ENCODE assay signal across 11 cellular contexts in genomic region chr10:113096111-113097045, GRCh38.
DNase-seq lines count a peak whose midpoint lies in the region; TF ChIP-seq lines count a peak whose summit lies in the region.
"Had no signal": no experiment of that assay in that cellular context is flagged by ENCODE, and none has a peak within 500 bp of the region (broad histone marks: within the 10 kb centered on the region; RNA-seq: fewer than 3 reads in every experiment).

No MANE protein-coding gene starts in this region.

- H3K27me3 ChIP-seq in HUES48 (ENCODE audit: control insufficient read depth, insufficient read depth, low read length) (no peaks in the 10 kb centered on the region), duodenal mucosa (ENCODE audit: control insufficient read depth in 1 of 2, insufficient read depth in 2 of 2, low read length in 2 of 2) (no peaks in the 10 kb centered on the region), tibial artery (no peaks in the 10 kb centered on the region)
- H3K27me3 ChIP-seq: adrenal gland had no signal

- H3K9me3 ChIP-seq in HUES48 (ENCODE audit: control insufficient read depth, insufficient read depth, low read length) (no peaks in the 10 kb centered on the region), duodenal mucosa (ENCODE audit: control insufficient read depth in 1 of 2, low read length in 2 of 2) (no peaks in the 10 kb centered on the region), tibial artery (no peaks in the 10 kb centered on the region)
- H3K9me3 ChIP-seq: adrenal gland had no signal

- H3K9ac ChIP-seq in HUES48 (ENCODE audit: low read depth, low read length): no peak overlapping the region
- H3K9ac ChIP-seq in duodenal mucosa (ENCODE audit: low read depth in 1 of 2, low read length in 2 of 2): peak overlapping the region in 1 of 2 donors; percentile 10

- H3K27ac ChIP-seq in HUES48 (ENCODE audit: low read depth, low read length) (peak overlapping the region; percentile 19), duodenal mucosa (ENCODE audit: low read depth, low read length) (peak overlapping the region; percentile 5), tibial artery (peak overlapping the region; percentile 64 to 65)

- H3K4me3 ChIP-seq in HUES48 (ENCODE audit: low read depth, low read length) (no peak overlapping the region), duodenal mucosa (ENCODE audit: low read depth in 1 of 2, low read length in 2 of 2) (no peak overlapping the region), tibial artery (no peak overlapping the region)
- H3K4me3 ChIP-seq: adrenal gland, K562 had no signal

- DNase-seq in medulla oblongata (ENCODE audit: extremely low spot score) (peak; percentile 45), tibial artery (peak in 1 of 2 donors; percentile 64), SKM-1 treated with dmso at 0.1 percent for 144 hours (lab: John Stamatoyannopoulos, UW; ENCODE audit: unreplicated experiment) (no peak), SW480 (ENCODE audit: low spot score) (no peak), HK-2 (ENCODE audit: unreplicated experiment) (no peak)
- DNase-seq: NCI-H187 treated with DMSO at 0.1 percent for 48 hours, T-helper 9 cell had no signal

- H3K36me3 ChIP-seq in HUES48 (ENCODE audit: control insufficient read depth, insufficient read depth, low read length): peaks cover 70% of the 10 kb centered on the region
- peaks cover 4 to 15% of the 10 kb centered on the region in 2 donors for H3K36me3 ChIP-seq in duodenal mucosa (ENCODE audit: control insufficient read depth in 1 of 2, insufficient read depth in 2 of 2, low read length in 2 of 2)
- peaks cover 0 to 15% (median 5%) of the 10 kb centered on the region in 3 donors for H3K36me3 ChIP-seq in tibial artery
- H3K36me3 ChIP-seq: adrenal gland had no signal

- TF ChIP-seq CTCF in tibial artery (IDR thresholded peaks at IDR 0.05): no peak

- intact Hi-C loops in tibial artery (cut with DNase I; ENCODE audit: low total_unique reads): no loop called here

- H3K4me1 ChIP-seq in HUES48 (ENCODE audit: control insufficient read depth, insufficient read depth, low read length): peaks cover 12% of the 10 kb centered on the region
- H3K4me1 ChIP-seq in duodenal mucosa (ENCODE audit: control insufficient read depth in 1 of 2, insufficient read depth in 2 of 2, low read length in 2 of 2): peaks cover 40 to 50% of the 10 kb centered on the region in 2 donors
- H3K4me1 ChIP-seq in tibial artery: peaks cover 0 to 46% (median 32%) of the 10 kb centered on the region in 4 donors

Comparison
In these comparisons a context has a peak if more than half of its experiments do, and no peak if none do; other contexts are left out.
1. H3K27ac ChIP-seq: peak in every context shown above with its lines; median percentile 64 in tibial artery; 19 in HUES48; 5 in duodenal mucosa.